In genomic region chr18:66005831-66006588, GRCh38 we compare ENCODE assay signal across 23 cellular contexts.
"Had no signal": no experiment of that assay in that cellular context is flagged by ENCODE, and none has a peak within 500 bp of the region (broad histone marks: within the 10 kb centered on the region; RNA-seq: fewer than 3 reads in every experiment).

No MANE protein-coding gene starts in this region.

- DNase-seq: colonic mucosa; dermis blood vessel endothelial cell; effector memory CD4-positive, alpha-beta T cell; foreskin keratinocyte; kidney glomerular epithelial cell; left colon; left ventricle myocardium inferior; natural killer cell; sigmoid colon; stimulated activated CD4-positive, alpha-beta T cell treated with anti-CD3 and anti-CD28 coated beads, Interleukin-4, amount 100 ng/mL, for 4 hours; stimulated activated naive B cell treated with anti-CD40 and anti-IgM and Interleukin-4, amounts not matched to agents 10 μg/mL and 1 μg/mL and 100 μg/mL, for 72 hours; stomach; thyroid gland; trophoblast cell had no signal

- H2AFZ ChIP-seq: hepatocyte, parathyroid adenoma had no signal

- H3K4me1 ChIP-seq: colonic mucosa, esophagus muscularis mucosa, foreskin keratinocyte, gastroesophageal sphincter, heart left ventricle, left ventricle myocardium inferior, parathyroid adenoma, prostate gland, right atrium auricular region, sigmoid colon, stomach, thyroid gland had no signal

- H3K9me3 ChIP-seq: colonic mucosa, neutrophil, prostate gland, right atrium auricular region, sigmoid colon, thyroid gland had no signal

- H3K27me3 ChIP-seq: colonic mucosa, foreskin keratinocyte, gastroesophageal sphincter, heart left ventricle, hepatocyte, neutrophil, right atrium auricular region, sigmoid colon, stomach, thyroid gland had no signal

- H3K79me2 ChIP-seq: hepatocyte, parathyroid adenoma had no signal

- H3K4me2 ChIP-seq: hepatocyte had no signal

- ATAC-seq: foreskin keratinocyte; gastroesophageal sphincter; left colon; natural killer cell; stimulated activated naive B cell treated with anti-CD40 and anti-IgM and Interleukin-4, amounts not matched to agents 10 μg/mL and 1 μg/mL and 100 μg/mL, for 72 hours had no signal

- H3K27ac ChIP-seq: colonic mucosa, esophagus muscularis mucosa, foreskin keratinocyte, gastroesophageal sphincter, heart left ventricle, hepatocyte, left ventricle myocardium inferior, neutrophil, parathyroid adenoma, prostate gland, right atrium auricular region, sigmoid colon, stomach, thyroid gland had no signal

- H3K9ac ChIP-seq: parathyroid adenoma had no signal

- H3K4me3 ChIP-seq: colonic mucosa, esophagus muscularis mucosa, gastroesophageal sphincter, heart left ventricle, hepatocyte, left ventricle myocardium inferior, lung, prostate gland, right atrium auricular region, sigmoid colon, stomach, thyroid gland had no signal

- H3K36me3 ChIP-seq: colonic mucosa, esophagus muscularis mucosa, gastroesophageal sphincter, heart left ventricle, left ventricle myocardium inferior, neutrophil, prostate gland, right atrium auricular region, sigmoid colon, stomach, thyroid gland had no signal
